9 cellular contexts compared by ENCODE assay signal in the genomic region with DNA sequence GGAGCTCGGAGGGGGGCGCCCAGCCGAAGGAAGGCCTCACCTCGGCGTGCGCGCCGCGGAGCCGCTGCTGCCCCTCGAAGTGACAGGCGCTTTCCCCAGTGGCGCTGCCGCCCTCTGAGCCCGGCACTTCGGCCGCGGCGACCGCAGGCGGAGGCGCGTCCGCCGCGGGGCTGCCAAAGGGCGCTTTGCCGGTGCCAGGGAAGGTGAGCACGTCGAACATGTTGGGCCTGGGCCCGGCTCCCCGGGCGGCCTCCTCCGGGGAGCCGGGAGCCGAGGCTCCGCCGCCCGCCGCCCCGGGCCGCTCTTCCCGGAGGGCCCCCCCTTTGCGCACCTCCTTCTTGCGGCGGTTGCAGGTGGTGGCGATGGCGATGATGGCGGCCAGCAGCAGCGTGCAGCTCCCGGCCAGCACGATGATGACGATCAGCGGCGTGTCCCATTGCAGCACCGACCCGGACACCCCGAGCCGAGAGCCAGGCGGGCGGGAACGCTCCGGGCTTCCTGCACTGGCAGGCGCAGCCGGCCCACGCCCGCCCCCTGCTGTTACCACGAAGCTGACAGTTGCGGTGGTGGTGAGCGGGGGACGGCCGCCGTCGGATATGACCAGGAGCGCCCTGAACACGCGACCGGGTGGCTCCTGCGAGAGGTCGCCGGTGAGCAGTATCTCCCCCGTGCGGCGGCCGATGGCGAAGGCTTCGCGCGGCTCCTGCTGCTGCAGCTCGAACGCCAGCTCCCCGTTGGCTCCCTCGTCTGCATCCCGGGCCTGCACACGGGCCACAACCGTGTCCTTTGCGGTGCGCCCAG. TPM values are rescaled to one million over a fixed set of nuclear protein-coding genes. Genes with fewer than 3 reads are reported as not detected.
A peak's percentile ranks its signal among the peaks of the same experiment; 100 is the strongest.
DNase-seq lines count a peak whose midpoint lies in the region; ATAC-seq, FAIRE-seq and TF ChIP-seq lines count a peak whose summit lies in the region.
"Had no signal": no experiment of that assay in that cellular context is flagged by ENCODE, and none has a peak within 500 bp of the region (broad histone marks: within the 10 kb centered on the region; RNA-seq: fewer than 3 reads in every experiment).

No MANE protein-coding gene starts in this region.

- no peak for TF ChIP-seq EP300 in HepG2 (IDR thresholded peaks at IDR 0.05; ENCODE audit: low read depth in 2 of 2, low read length in 2 of 2)
- no peak for TF ChIP-seq EP300 in HepG2 (CRISPR knock-in tag; IDR thresholded peaks at IDR 0.05; ENCODE audit: borderline replicate concordance)

- H3K36me3 ChIP-seq in right lobe of liver (no peaks in the 10 kb centered on the region), HepG2 (replicated peaks in 1 of 2; ENCODE audit: control insufficient read depth in 1 of 2, insufficient read depth in 2 of 2, low read length in 2 of 2) (no peaks in the 10 kb centered on the region), upper lobe of right lung (no peaks in the 10 kb centered on the region), ascending aorta (no peaks in the 10 kb centered on the region)

- TF ChIP-seq POLR2A in right lobe of liver (IDR thresholded peaks at IDR 0.05) (no peak), HepG2 (IDR thresholded peaks at IDR 0.05; ENCODE audit: insufficient read depth in 1 of 2, low read depth in 2 of 2, low read length in 2 of 2) (no peak)

- H2AFZ ChIP-seq in HepG2 (ENCODE audit: low read length): no peak overlapping the region

- H3K4me1 Mint-ChIP-seq in activated T-helper 2 cell treated with anti-CD3 and anti-CD28 coated beads, Interferon-gamma antibody, Interleukin-2, Interleukin-4, amounts not matched to agents 10 μg/mL and 5 μg/mL and 100 μg/mL, durations not matched to agents 14 hours and 24 hours and 36 hours (ENCODE audit: low read depth): peaks cover 10% of the 10 kb centered on the region

- no peaks in the 10 kb centered on the region for H4K20me1 ChIP-seq in HepG2 (ENCODE audit: insufficient read depth, low read length)

- peak; percentile 33 to 43 (median 40) for ATAC-seq in right lobe of liver
- no peak for ATAC-seq in HepG2
- ATAC-seq in upper lobe of right lung: peak; percentile 13
- ATAC-seq in HG02884 (IDR thresholded peaks at IDR 0.05; ENCODE audit: unreplicated experiment): no peak

- H3K4me1 ChIP-seq in right lobe of liver (peaks cover 0 to 12% (median 0%) of the 10 kb centered on the region in 4 donors), HepG2 (ENCODE audit: insufficient read depth, low read length) (peaks cover 12% of the 10 kb centered on the region), upper lobe of right lung (no peaks in the 10 kb centered on the region), ascending aorta (peaks cover 0 to 4% of the 10 kb centered on the region in 2 donors)

- peaks cover 59% of the 10 kb centered on the region for H3K27me3 Mint-ChIP-seq in activated T-helper 2 cell treated with anti-CD3 and anti-CD28 coated beads, Interferon-gamma antibody, Interleukin-2, Interleukin-4, amounts not matched to agents 10 μg/mL and 5 μg/mL and 100 μg/mL, durations not matched to agents 14 hours and 24 hours and 36 hours (ENCODE audit: low read depth)

- H3K27ac ChIP-seq in right lobe of liver (no peak overlapping the region), HepG2 (ENCODE audit: extremely low read length, insufficient read depth, low read length) (no peak overlapping the region), upper lobe of right lung (no peak overlapping the region), ascending aorta (no peak overlapping the region)

- H3K9me3 ChIP-seq in right lobe of liver (no peaks in the 10 kb centered on the region), HepG2 (ENCODE audit: low read length) (no peaks in the 10 kb centered on the region), upper lobe of right lung (no peaks in the 10 kb centered on the region), ascending aorta (no peaks in the 10 kb centered on the region)

- no peak overlapping the region for H3K4me3 Mint-ChIP-seq in activated T-helper 2 cell treated with anti-CD3 and anti-CD28 coated beads, Interferon-gamma antibody, Interleukin-2, Interleukin-4, amounts not matched to agents 10 μg/mL and 5 μg/mL and 100 μg/mL, durations not matched to agents 14 hours and 24 hours and 36 hours (ENCODE audit: low read depth)

- 0% methylated on average over 10 of the region's 98 CpGs for WGBS in right lobe of liver (ENCODE audit: insufficient coverage, low coverage, low lambda C conversion rate, missing lambda C conversion rate)
- WGBS in HepG2 (ENCODE audit: low lambda C conversion rate): 89% methylated on average over 20 of the region's 98 CpGs

- no peak overlapping the region for H3K4me2 ChIP-seq in HepG2 (ENCODE audit: low read depth, low read length)

- POLR2A ChIA-PET in HepG2 (lab: Yijun Ruan, JAX): no interaction called here

- peaks cover 7 to 60% of the 10 kb centered on the region in 2 donors for H3K27me3 ChIP-seq in right lobe of liver
- peaks cover 0 to 2% of the 10 kb centered on the region in 2 experiments; a peak in 1 of 5 replicates for H3K27me3 ChIP-seq in HepG2 (ENCODE audit: control insufficient read depth in 1 of 2, insufficient read depth in 2 of 2, low read length in 2 of 2)
- H3K27me3 ChIP-seq in upper lobe of right lung: peaks cover 80% of the 10 kb centered on the region
- peaks cover 34% of the 10 kb centered on the region for H3K27me3 ChIP-seq in ascending aorta

- no peaks in the 10 kb centered on the region for H3K36me3 Mint-ChIP-seq in activated T-helper 2 cell treated with anti-CD3 and anti-CD28 coated beads, Interferon-gamma antibody, Interleukin-2, Interleukin-4, amounts not matched to agents 10 μg/mL and 5 μg/mL and 100 μg/mL, durations not matched to agents 14 hours and 24 hours and 36 hours (ENCODE audit: low read depth)

- no peak for TF ChIP-seq RAD21 in HepG2 (CRISPR knock-in tag; IDR thresholded peaks at IDR 0.05)

- in situ Hi-C loops in HepG2 (cut with HindIII; ENCODE audit: extremely low pct_ligation_motif_present, low pct_unique_long_range_greater_than_20kb): no loop called here

- DNase-seq in right lobe of liver: peak in 2 of 3 donors; percentile 38 to 60
- no peak for DNase-seq in HepG2 (ENCODE audit: low spot score)
- peak; percentile 35 for DNase-seq in activated T-helper 2 cell treated with anti-CD3 and anti-CD28 coated beads, Interferon-gamma antibody, Interleukin-2, Interleukin-4, amounts not matched to agents 10 μg/mL and 5 μg/mL and 100 μg/mL, durations not matched to agents 14 hours and 24 hours and 36 hours (ENCODE audit: low spot score)
- DNase-seq in iris pigment epithelial cell (ENCODE audit: low read depth): peak; percentile 14
- peak; percentile 68 for DNase-seq in upper lobe of right lung
- no peak for DNase-seq in DMS114 treated with DMSO at 0.1 percent for 48 hours (lab: John Stamatoyannopoulos, UW; ENCODE audit: unreplicated experiment)
- DNase-seq in ascending aorta (ENCODE audit: low spot score in 2 of 2): no peak
- DNase-seq: DND-41 had no signal

- H3K9me3 Mint-ChIP-seq in activated T-helper 2 cell treated with anti-CD3 and anti-CD28 coated beads, Interferon-gamma antibody, Interleukin-2, Interleukin-4, amounts not matched to agents 10 μg/mL and 5 μg/mL and 100 μg/mL, durations not matched to agents 14 hours and 24 hours and 36 hours: no peaks in the 10 kb centered on the region

- CTCF ChIA-PET in HepG2 (lab: Yijun Ruan, JAX; ENCODE audit: low intra/inter-chr PET ratio, low total read pairs): no interaction called here

- BruUV-seq in HepG2 (replicated peaks; lab: Mats Ljungman, UMichigan): no TSS peak

- intact Hi-C loops in right lobe of liver (cut with DNase I): no loop called here
- intact Hi-C loops in HepG2 (cut with micrococcal nuclease; ENCODE audit: unreplicated experiment): no loop called here
- intact Hi-C loops in activated T-helper 2 cell treated with anti-CD3 and anti-CD28 coated beads, Interferon-gamma antibody, Interleukin-2, Interleukin-4, amounts not matched to agents 10 μg/mL and 5 μg/mL and 100 μg/mL, durations not matched to agents 14 hours and 24 hours and 36 hours (cut with micrococcal nuclease): loop anchor here (5.0 to 10.0 kb wide), 2 partner anchors 181 to 356 kb away; no protein-coding TSS in a partner anchor
- intact Hi-C loops in upper lobe of right lung (cut with DNase I): no loop called here
- intact Hi-C loops in ascending aorta (cut with DNase I): no loop called here

- H3K79me2 ChIP-seq in HepG2 (ENCODE audit: insufficient read depth, low read length): no peaks in the 10 kb centered on the region

- H3K4me3 ChIP-seq in right lobe of liver (no peak overlapping the region), HepG2 (replicated peaks in 1 of 3; ENCODE audit: insufficient read depth in 1 of 3, low read depth in 2 of 3, low read length in 3 of 3) (no peak overlapping the region), upper lobe of right lung (no peak overlapping the region), ascending aorta (peak overlapping the region in 1 of 2 donors; percentile 26)

- TF ChIP-seq CTCF in right lobe of liver (IDR thresholded peaks at IDR 0.05) (peak; percentile 4 to 25 (median 18)), HepG2 (CRISPR knock-in tag; IDR thresholded peaks at IDR 0.05) (no peak), upper lobe of right lung (IDR thresholded peaks at IDR 0.05) (peak; percentile 15), ascending aorta (IDR thresholded peaks at IDR 0.05) (no peak)

- H3K27ac Mint-ChIP-seq in activated T-helper 2 cell treated with anti-CD3 and anti-CD28 coated beads, Interferon-gamma antibody, Interleukin-2, Interleukin-4, amounts not matched to agents 10 μg/mL and 5 μg/mL and 100 μg/mL, durations not matched to agents 14 hours and 24 hours and 36 hours: no peak overlapping the region

- FAIRE-seq in HepG2 (lab: Jason Lieb, UNC): no peak

- no peak overlapping the region for H3K9ac ChIP-seq in HepG2 (ENCODE audit: insufficient read depth, low read depth, low read length)

RNA-seq across cellular contexts. Expression of a gene that starts 2.5 kb away (rescaled TPM):
- not detected for total RNA-seq in right lobe of liver
- total RNA-seq in HepG2 (2016; rRNA removed; fragmentation: Illumina TruSeq; extraction: Trizol): not detected in 2 replicates
- not detected in 2 replicates for total RNA-seq in HepG2 (2016; cell fraction: cytosol; rRNA removed; fragmentation: Illumina TruSeq; extraction: Trizol; ENCODE audit: low read depth)
- not detected in 2 replicates for total RNA-seq in HepG2 (2016; cell fraction: insoluble cytoplasmic fraction; rRNA removed; fragmentation: Illumina TruSeq; extraction: Trizol)
- not detected in 2 replicates for total RNA-seq in HepG2 (2016; cell fraction: membrane; rRNA removed; fragmentation: Illumina TruSeq; extraction: Trizol)
- not detected in 2 replicates for total RNA-seq in HepG2 (2016; cell fraction: nucleus; rRNA removed; fragmentation: Illumina TruSeq; extraction: Trizol)
- not detected in 2 replicates for polyA plus RNA-seq in HepG2 (2011; rRNA removed)
- not detected in 2 replicates for polyA plus RNA-seq in HepG2 (2011; cell fraction: cytosol; rRNA removed)
- polyA plus RNA-seq in HepG2 (2011; cell fraction: nucleus; rRNA removed): not detected in 2 replicates
- polyA plus RNA-seq in HepG2 (2012): not detected in 2 replicates
- not detected in 2 replicates for polyA plus RNA-seq in HepG2 (2016; cell fraction: cytosol; fragmentation: Illumina TruSeq; extraction: Trizol; ENCODE audit: low read depth)
- not detected in 2 replicates for polyA plus RNA-seq in HepG2 (2016; cell fraction: insoluble cytoplasmic fraction; fragmentation: Illumina TruSeq; extraction: Trizol; ENCODE audit: low read depth)
- not detected in 2 replicates for polyA plus RNA-seq in HepG2 (2016; cell fraction: membrane; fragmentation: Illumina TruSeq; extraction: Trizol; ENCODE audit: low read depth)
- not detected in 2 replicates for polyA plus RNA-seq in HepG2 (2016; cell fraction: nucleus; fragmentation: Illumina TruSeq; extraction: Trizol; ENCODE audit: insufficient read depth, low read depth)
- not detected in 2 replicates for polyA minus RNA-seq in HepG2 (2011; rRNA and poly(A)+ RNA removed; ENCODE audit: low replicate concordance)
- not detected in 2 replicates for polyA minus RNA-seq in HepG2 (2011; cell fraction: cytosol; rRNA and poly(A)+ RNA removed)
- polyA minus RNA-seq in HepG2 (2011; cell fraction: nucleus; rRNA and poly(A)+ RNA removed): not detected in 2 replicates
- 0.14 TPM in 1 of 2 replicates, not detected in the other for total RNA-seq in activated T-helper 2 cell treated with anti-CD3 and anti-CD28 coated beads, Interferon-gamma antibody, Interleukin-2, Interleukin-4, amounts not matched to agents 10 μg/mL and 5 μg/mL and 100 μg/mL, durations not matched to agents 14 hours and 24 hours and 36 hours
- total RNA-seq in upper lobe of right lung: not detected
- not detected for total RNA-seq in ascending aorta

Comparison
In these comparisons a context has a peak if more than half of its experiments do, and no peak if none do; other contexts are left out.
1. ATAC-seq: peak in right lobe of liver (4 of 4) and upper lobe of right lung (single experiment); none in HepG2 (single experiment) and HG02884 (single experiment).
2. DNase-seq: peak in right lobe of liver (2 of 3), activated T-helper 2 cell treated with anti-CD3 and anti-CD28 coated beads, Interferon-gamma antibody, Interleukin-2, Interleukin-4, amounts not matched to agents 10 μg/mL and 5 μg/mL and 100 μg/mL, durations not matched to agents 14 hours and 24 hours and 36 hours (single experiment), iris pigment epithelial cell (single experiment) and upper lobe of right lung (single experiment); none in HepG2 (single experiment), DMS114 treated with DMSO at 0.1 percent for 48 hours (single experiment) and ascending aorta (0 of 2).
3. CTCF ChIP-seq: peak in right lobe of liver (4 of 4) and upper lobe of right lung (single experiment); none in HepG2 (single experiment) and ascending aorta (0 of 3).